Comparison of ENCODE assay signal across 41 cellular contexts in genomic region chr12:27055966-27056365, GRCh38. TPM values are rescaled to one million over a fixed set of nuclear protein-coding genes. Genes with fewer than 3 reads are reported as not detected.
"Had no signal": no experiment of that assay in that cellular context is flagged by ENCODE, and none has a peak within 500 bp of the region (broad histone marks: within the 10 kb centered on the region; RNA-seq: fewer than 3 reads in every experiment).

No MANE protein-coding gene starts in this region.

- H3K27ac ChIP-seq: ascending aorta, cardiac muscle cell, VCaP had no signal

- H3K4me1 Mint-ChIP-seq: activated CD4-positive, alpha-beta memory T cell treated with anti-CD3 and anti-CD28 coated beads, Interleukin-2, amount 10 ng/mL, durations not matched to agents 7 days and 5 days; activated CD4-positive, alpha-beta T cell treated with anti-CD3 and anti-CD28 coated beads for 36 hours; activated CD8-positive, alpha-beta memory T cell treated with anti-CD3 and anti-CD28 coated beads, Interleukin-2, amount 10 ng/mL, durations not matched to agents 7 days and 5 days; activated naive CD4-positive, alpha-beta T cell treated with anti-CD3 and anti-CD28 coated beads, Interleukin-2, amount 10 ng/mL, durations not matched to agents 7 days and 5 days; activated naive CD4-positive, alpha-beta T cell treated with anti-CD3 and anti-CD28 coated beads, Interleukin-2, amount 50 U/mL, for 24 hours; activated naive CD8-positive, alpha-beta T cell treated with anti-CD3 and anti-CD28 coated beads, Interleukin-2, amount 10 ng/mL, durations not matched to agents 7 days and 5 days; activated naive CD8-positive, alpha-beta T cell treated with anti-CD3 and anti-CD28 coated beads, Interleukin-2, amount 50 U/mL, for 24 hours; central memory CD8-positive, alpha-beta T cell; WTC11 had no signal

- H3K9me3 ChIP-seq: ascending aorta had no signal

- H3K4me3 Mint-ChIP-seq: activated CD4-positive, alpha-beta memory T cell treated with anti-CD3 and anti-CD28 coated beads, Interleukin-2, amount 10 ng/mL, durations not matched to agents 7 days and 5 days; activated CD4-positive, alpha-beta T cell treated with anti-CD3 and anti-CD28 coated beads for 36 hours; activated CD4-positive, alpha-beta T cell treated with anti-CD3 and anti-CD28 coated beads, Interleukin-2, amount 10 ng/mL, durations not matched to agents 7 days and 5 days; activated CD8-positive, alpha-beta memory T cell treated with anti-CD3 and anti-CD28 coated beads, Interleukin-2, amount 10 ng/mL, durations not matched to agents 7 days and 5 days; activated CD8-positive, alpha-beta T cell treated with anti-CD3 and anti-CD28 coated beads, Interleukin-2, amount 10 ng/mL, durations not matched to agents 7 days and 5 days; activated naive CD4-positive, alpha-beta T cell treated with anti-CD3 and anti-CD28 coated beads, Interleukin-2, amount 10 ng/mL, durations not matched to agents 7 days and 5 days; activated naive CD4-positive, alpha-beta T cell treated with anti-CD3 and anti-CD28 coated beads, Interleukin-2, amount 50 U/mL, for 24 hours; activated naive CD8-positive, alpha-beta T cell; activated naive CD8-positive, alpha-beta T cell treated with anti-CD3 and anti-CD28 coated beads, Interleukin-2, amount 10 ng/mL, durations not matched to agents 7 days and 5 days; activated naive CD8-positive, alpha-beta T cell treated with anti-CD3 and anti-CD28 coated beads, Interleukin-2, amount 50 U/mL, for 24 hours; activated T-cell treated with anti-CD3 and anti-CD28 coated beads, Interleukin-2, amount 50 U/mL, for 24 hours; brain; central memory CD8-positive, alpha-beta T cell; T-helper 1 cell treated with Interleukin-12 subunit alpha and Interleukin-12 subunit beta and Interleukin-4 antibody, amounts not matched to agents 30 μg/mL and 1 μg/mL, for 36 hours; T-helper 2 cell treated with Interferon-gamma antibody and Interleukin-4, amounts not matched to agents 5 μg/mL and 100 μg/mL, for 36 hours; WTC11 had no signal

- H3K4me1 ChIP-seq: ascending aorta had no signal

- H3K4me3 ChIP-seq: ascending aorta, cardiac muscle cell had no signal

- ATAC-seq: activated CD4-positive, alpha-beta T cell treated with anti-CD3 and anti-CD28 coated beads for 36 hours; activated CD4-positive, CD25-positive, alpha-beta regulatory T cell treated with anti-CD3 and anti-CD28 coated beads, Interleukin-2, amount 50 U/mL, for 24 hours; activated CD8-positive, alpha-beta memory T cell treated with anti-CD3 and anti-CD28 coated beads, Interleukin-2, amount 10 ng/mL, durations not matched to agents 7 days and 5 days; activated CD8-positive, alpha-beta T cell treated with anti-CD3 and anti-CD28 coated beads, Interleukin-2, amount 10 ng/mL, durations not matched to agents 7 days and 5 days; activated naive CD8-positive, alpha-beta T cell treated with anti-CD3 and anti-CD28 coated beads, Interleukin-2, amount 50 U/mL, for 24 hours; WTC11 had no signal

- H3K27me3 Mint-ChIP-seq: activated CD4-positive, alpha-beta memory T cell treated with anti-CD3 and anti-CD28 coated beads, Interleukin-2, amount 10 ng/mL, durations not matched to agents 7 days and 5 days; activated CD4-positive, alpha-beta T cell treated with anti-CD3 and anti-CD28 coated beads for 36 hours; activated CD4-positive, alpha-beta T cell treated with anti-CD3 and anti-CD28 coated beads, Interleukin-2, amount 10 ng/mL, durations not matched to agents 7 days and 5 days; activated CD8-positive, alpha-beta memory T cell treated with anti-CD3 and anti-CD28 coated beads, Interleukin-2, amount 10 ng/mL, durations not matched to agents 7 days and 5 days; activated naive CD4-positive, alpha-beta T cell treated with anti-CD3 and anti-CD28 coated beads, Interleukin-2, amount 10 ng/mL, durations not matched to agents 7 days and 5 days; activated naive CD4-positive, alpha-beta T cell treated with anti-CD3 and anti-CD28 coated beads, Interleukin-2, amount 50 U/mL, for 24 hours; activated naive CD8-positive, alpha-beta T cell; activated naive CD8-positive, alpha-beta T cell treated with anti-CD3 and anti-CD28 coated beads, Interleukin-2, amount 10 ng/mL, durations not matched to agents 7 days and 5 days; activated naive CD8-positive, alpha-beta T cell treated with anti-CD3 and anti-CD28 coated beads, Interleukin-2, amount 50 U/mL, for 24 hours; activated T-cell treated with anti-CD3 and anti-CD28 coated beads, Interleukin-2, amount 50 U/mL, for 24 hours; brain; central memory CD8-positive, alpha-beta T cell had no signal

- DNase-seq: activated CD4-positive, alpha-beta memory T cell treated with anti-CD3 and anti-CD28 coated beads, Interleukin-2, amount 10 ng/mL, durations not matched to agents 7 days and 5 days; activated CD4-positive, alpha-beta T cell treated with anti-CD3 and anti-CD28 coated beads for 1 hour; activated CD4-positive, alpha-beta T cell treated with anti-CD3 and anti-CD28 coated beads for 36 hours; activated CD4-positive, alpha-beta T cell treated with anti-CD3 and anti-CD28 coated beads for 48 hours; activated CD4-positive, alpha-beta T cell treated with anti-CD3 and anti-CD28 coated beads, Interleukin-2, amount 10 ng/mL, durations not matched to agents 7 days and 5 days; activated CD4-positive, alpha-beta T cell treated with anti-CD3 and anti-CD28 coated beads, Interleukin-2, amount 50 U/mL, for 48 hours; activated CD4-positive, CD25-positive, alpha-beta regulatory T cell; activated CD8-positive, alpha-beta memory T cell treated with anti-CD3 and anti-CD28 coated beads for 24 hours; activated CD8-positive, alpha-beta memory T cell treated with anti-CD3 and anti-CD28 coated beads, Interleukin-2, amount 10 ng/mL, durations not matched to agents 7 days and 5 days; activated CD8-positive, alpha-beta memory T cell treated with anti-CD3 and anti-CD28 coated beads, Interleukin-2, amount 50 U/mL, for 48 hours; activated CD8-positive, alpha-beta T cell treated with anti-CD3 and anti-CD28 coated beads, Interleukin-2, amount 10 ng/mL, durations not matched to agents 7 days and 5 days; activated effector memory CD4-positive, alpha-beta T cell treated with Interleukin-2 at 50 U/mL for 16 hours; activated gamma-delta T cell; activated naive CD4-positive, alpha-beta T cell treated with anti-CD3 and anti-CD28 coated beads, Interleukin-2, amount 10 ng/mL, durations not matched to agents 7 days and 5 days; activated naive CD4-positive, alpha-beta T cell treated with Interleukin-2 at 50 U/mL for 16 hours; activated naive CD8-positive, alpha-beta T cell treated with anti-CD3 and anti-CD28 coated beads, Interleukin-2, amount 10 ng/mL, durations not matched to agents 7 days and 5 days; activated naive CD8-positive, alpha-beta T cell treated with anti-CD3 and anti-CD28 coated beads, Interleukin-2, amount 50 U/mL, for 24 hours; activated T-cell treated with anti-CD3 and anti-CD28 coated beads, Interleukin-2, amount 50 U/mL, for 24 hours; activated T-cell treated with anti-CD3 and anti-CD28 coated beads, Interleukin-2, amount 50 U/mL, for 48 hours; amygdala; anterior cingulate cortex; caudate nucleus; cerebellar nuclear complex; T-helper 2 cell; T-helper 9 cell had no signal

- H3K36me3 Mint-ChIP-seq: activated CD8-positive, alpha-beta memory T cell treated with anti-CD3 and anti-CD28 coated beads, Interleukin-2, amount 10 ng/mL, durations not matched to agents 7 days and 5 days; activated naive CD4-positive, alpha-beta T cell treated with anti-CD3 and anti-CD28 coated beads, Interleukin-2, amount 10 ng/mL, durations not matched to agents 7 days and 5 days; brain; WTC11 had no signal

- H3K36me3 ChIP-seq: ascending aorta, cardiac muscle cell had no signal

- H3K9me3 Mint-ChIP-seq: activated CD4-positive, alpha-beta memory T cell treated with anti-CD3 and anti-CD28 coated beads, Interleukin-2, amount 10 ng/mL, durations not matched to agents 7 days and 5 days; activated naive CD4-positive, alpha-beta T cell treated with anti-CD3 and anti-CD28 coated beads, Interleukin-2, amount 10 ng/mL, durations not matched to agents 7 days and 5 days; activated naive CD4-positive, alpha-beta T cell treated with anti-CD3 and anti-CD28 coated beads, Interleukin-2, amount 50 U/mL, for 24 hours; activated naive CD8-positive, alpha-beta T cell treated with anti-CD3 and anti-CD28 coated beads, Interleukin-2, amount 10 ng/mL, durations not matched to agents 7 days and 5 days; activated T-cell treated with anti-CD3 and anti-CD28 coated beads, Interleukin-2, amount 50 U/mL, for 24 hours; activated T-helper 2 cell treated with anti-CD3 and anti-CD28 coated beads, Interferon-gamma antibody, Interleukin-2, Interleukin-4, amounts not matched to agents 10 μg/mL and 5 μg/mL and 100 μg/mL, durations not matched to agents 14 hours and 24 hours and 36 hours; brain; central memory CD8-positive, alpha-beta T cell; T-helper 1 cell treated with Interleukin-12 subunit alpha and Interleukin-12 subunit beta and Interleukin-4 antibody, amounts not matched to agents 30 μg/mL and 1 μg/mL, for 36 hours; T-helper 2 cell treated with Interferon-gamma antibody and Interleukin-4, amounts not matched to agents 5 μg/mL and 100 μg/mL, for 36 hours; WTC11 had no signal

- FAIRE-seq: bronchial epithelial cell, TTC549 had no signal

- H3K27ac Mint-ChIP-seq: activated CD4-positive, alpha-beta memory T cell treated with anti-CD3 and anti-CD28 coated beads, Interleukin-2, amount 10 ng/mL, durations not matched to agents 7 days and 5 days; activated CD4-positive, alpha-beta T cell treated with anti-CD3 and anti-CD28 coated beads for 36 hours; activated CD4-positive, alpha-beta T cell treated with anti-CD3 and anti-CD28 coated beads, Interleukin-2, amount 10 ng/mL, durations not matched to agents 7 days and 5 days; activated CD8-positive, alpha-beta memory T cell treated with anti-CD3 and anti-CD28 coated beads, Interleukin-2, amount 10 ng/mL, durations not matched to agents 7 days and 5 days; activated CD8-positive, alpha-beta T cell treated with anti-CD3 and anti-CD28 coated beads, Interleukin-2, amount 10 ng/mL, durations not matched to agents 7 days and 5 days; activated naive CD4-positive, alpha-beta T cell treated with anti-CD3 and anti-CD28 coated beads, Interleukin-2, amount 10 ng/mL, durations not matched to agents 7 days and 5 days; activated naive CD4-positive, alpha-beta T cell treated with anti-CD3 and anti-CD28 coated beads, Interleukin-2, amount 50 U/mL, for 24 hours; activated naive CD8-positive, alpha-beta T cell; activated naive CD8-positive, alpha-beta T cell treated with anti-CD3 and anti-CD28 coated beads, Interleukin-2, amount 10 ng/mL, durations not matched to agents 7 days and 5 days; activated naive CD8-positive, alpha-beta T cell treated with anti-CD3 and anti-CD28 coated beads, Interleukin-2, amount 50 U/mL, for 24 hours; activated T-cell treated with anti-CD3 and anti-CD28 coated beads, Interleukin-2, amount 50 U/mL, for 24 hours; activated T-helper 2 cell treated with anti-CD3 and anti-CD28 coated beads, Interferon-gamma antibody, Interleukin-2, Interleukin-4, amounts not matched to agents 10 μg/mL and 5 μg/mL and 100 μg/mL, durations not matched to agents 14 hours and 24 hours and 36 hours; brain; T-helper 1 cell treated with Interleukin-12 subunit alpha and Interleukin-12 subunit beta and Interleukin-4 antibody, amounts not matched to agents 30 μg/mL and 1 μg/mL, for 36 hours; T-helper 2 cell treated with Interferon-gamma antibody and Interleukin-4, amounts not matched to agents 5 μg/mL and 100 μg/mL, for 36 hours; WTC11 had no signal

- H3K27me3 ChIP-seq: ascending aorta had no signal

RNA-seq across cellular contexts. Expression of gene C12orf71, which starts 26.4 kb away (rescaled TPM):
- total RNA-seq: activated CD4-positive, alpha-beta memory T cell treated with anti-CD3 and anti-CD28 coated beads, Interleukin-2, amount 10 ng/mL, durations not matched to agents 7 days and 5 days; activated CD4-positive, alpha-beta T cell treated with anti-CD3 and anti-CD28 coated beads for 36 hours; activated CD4-positive, alpha-beta T cell treated with anti-CD3 and anti-CD28 coated beads, Interleukin-2, amount 10 ng/mL, durations not matched to agents 7 days and 5 days; activated CD8-positive, alpha-beta memory T cell treated with anti-CD3 and anti-CD28 coated beads, Interleukin-2, amount 10 ng/mL, durations not matched to agents 7 days and 5 days; activated CD8-positive, alpha-beta T cell treated with anti-CD3 and anti-CD28 coated beads, Interleukin-2, amount 10 ng/mL, durations not matched to agents 7 days and 5 days; activated naive CD8-positive, alpha-beta T cell treated with anti-CD3 and anti-CD28 coated beads, Interleukin-2, amount 10 ng/mL, durations not matched to agents 7 days and 5 days; activated T-helper 2 cell treated with anti-CD3 and anti-CD28 coated beads, Interferon-gamma antibody, Interleukin-2, Interleukin-4, amounts not matched to agents 10 μg/mL and 5 μg/mL and 100 μg/mL, durations not matched to agents 14 hours and 24 hours and 36 hours; ascending aorta; bronchial epithelial cell; cardiac muscle cell; chondrocyte; WTC11 had no signal
- polyA plus RNA-seq: adipose tissue, cardiac muscle cell had no signal
